Comparison of ENCODE assay signal across 2 cellular contexts in the genomic region with DNA sequence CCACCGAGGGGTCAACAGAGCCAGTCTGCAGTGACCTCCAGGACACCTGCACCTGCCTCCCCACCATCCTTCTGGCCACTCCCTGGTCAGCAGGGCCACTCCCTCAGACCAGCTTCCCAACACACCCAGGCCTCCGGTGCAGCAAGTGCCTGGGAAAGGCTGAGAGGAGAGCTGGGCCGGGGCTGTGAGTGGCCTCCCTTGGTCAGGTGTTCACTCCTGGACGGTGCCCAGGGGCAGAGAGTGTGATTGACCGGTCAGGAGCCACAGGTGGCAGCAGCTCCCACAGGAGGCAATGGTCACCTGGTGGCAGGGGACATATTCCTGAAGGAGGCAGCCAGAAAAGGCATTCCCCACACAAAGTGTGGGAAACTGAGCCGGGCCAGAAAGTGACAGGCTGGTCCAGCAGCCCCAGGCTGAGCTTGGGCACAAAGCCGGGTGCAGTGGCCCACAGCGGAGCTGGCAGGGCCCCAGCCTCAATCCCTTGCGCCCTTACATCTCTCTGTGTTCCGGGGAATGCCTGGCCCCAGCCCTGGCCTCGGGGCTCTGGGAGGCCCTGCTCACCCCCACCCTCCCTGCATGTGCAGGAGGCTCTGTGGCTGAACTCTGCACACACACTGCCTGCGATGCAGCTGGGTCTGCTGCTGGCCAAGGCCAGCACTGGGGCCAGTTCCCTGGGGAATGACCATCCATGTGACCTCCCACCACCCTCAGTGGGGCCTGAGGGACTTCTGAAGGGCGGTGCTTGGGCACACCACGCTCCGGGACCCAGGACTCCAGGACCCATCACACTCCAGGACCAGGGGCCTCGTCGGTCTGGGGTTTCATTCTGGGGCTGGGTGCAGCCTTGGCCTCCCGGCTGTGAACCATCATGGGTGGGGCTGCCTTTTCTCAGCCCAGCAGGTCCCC.
TF ChIP-seq lines count a peak whose summit lies in the region.

No MANE protein-coding gene starts in this region.

TF ChIP-seq in GM12878, 131 proteins besides CTCF, POLR2A, EP300 and RAD21:
- TF ChIP-seq NR2C2 (IDR thresholded peaks at IDR 0.05; ENCODE audit: borderline replicate concordance, control insufficient read depth, insufficient read length, low read depth) (no peak), ATF7 (IDR thresholded peaks at IDR 0.05; ENCODE audit: low read depth) (no peak), NR2F1 (conservative IDR thresholded peaks at IDR 0.05) (no peak; the same call in 1 of the 2 replicates), CHD4 (IDR thresholded peaks at IDR 0.05) (no peak), SMARCA5 (IDR thresholded peaks at IDR 0.05) (peak; percentile 63; the same call in 1 of the 2 replicates), CBX3 (IDR thresholded peaks at IDR 0.05; ENCODE audit: borderline replicate concordance, low read depth) (no peak), PAX5 (IDR thresholded peaks at IDR 0.05; ENCODE audit: borderline replicate concordance, low read depth, low read length) (0 out of 2 replicates have a peak, but pooled peaks have one; percentile 0), MEF2B (IDR thresholded peaks at IDR 0.05; ENCODE audit: partially characterized antibody, poor library complexity, severe bottlenecking) (peak; percentile 68), BHLHE40 (IDR thresholded peaks at IDR 0.05; ENCODE audit: borderline replicate concordance in 1 of 2, low read depth in 2 of 2, low read length in 1 of 2) (0 out of 4 replicates have a peak, but pooled peaks of 1 of the 2 experiments have one; percentile 16)
- TF ChIP-seq, protein P1, sequence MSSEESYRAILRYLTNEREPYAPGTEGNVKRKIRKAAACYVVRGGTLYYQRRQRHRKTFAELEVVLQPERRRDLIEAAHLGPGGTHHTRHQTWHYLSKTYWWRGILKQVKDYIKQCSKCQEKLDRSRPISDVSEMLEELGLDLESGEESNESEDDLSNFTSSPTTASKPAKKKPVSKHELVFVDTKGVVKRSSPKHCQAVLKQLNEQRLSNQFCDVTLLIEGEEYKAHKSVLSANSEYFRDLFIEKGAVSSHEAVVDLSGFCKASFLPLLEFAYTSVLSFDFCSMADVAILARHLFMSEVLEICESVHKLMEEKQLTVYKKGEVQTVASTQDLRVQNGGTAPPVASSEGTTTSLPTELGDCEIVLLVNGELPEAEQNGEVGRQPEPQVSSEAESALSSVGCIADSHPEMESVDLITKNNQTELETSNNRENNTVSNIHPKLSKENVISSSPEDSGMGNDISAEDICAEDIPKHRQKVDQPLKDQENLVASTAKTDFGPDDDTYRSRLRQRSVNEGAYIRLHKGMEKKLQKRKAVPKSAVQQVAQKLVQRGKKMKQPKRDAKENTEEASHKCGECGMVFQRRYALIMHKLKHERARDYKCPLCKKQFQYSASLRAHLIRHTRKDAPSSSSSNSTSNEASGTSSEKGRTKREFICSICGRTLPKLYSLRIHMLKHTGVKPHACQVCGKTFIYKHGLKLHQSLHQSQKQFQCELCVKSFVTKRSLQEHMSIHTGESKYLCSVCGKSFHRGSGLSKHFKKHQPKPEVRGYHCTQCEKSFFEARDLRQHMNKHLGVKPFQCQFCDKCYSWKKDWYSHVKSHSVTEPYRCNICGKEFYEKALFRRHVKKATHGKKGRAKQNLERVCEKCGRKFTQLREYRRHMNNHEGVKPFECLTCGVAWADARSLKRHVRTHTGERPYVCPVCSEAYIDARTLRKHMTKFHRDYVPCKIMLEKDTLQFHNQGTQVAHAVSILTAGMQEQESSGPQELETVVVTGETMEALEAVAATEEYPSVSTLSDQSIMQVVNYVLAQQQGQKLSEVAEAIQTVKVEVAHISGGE (CRISPR knock-in tag; IDR thresholded peaks at IDR 0.05) = no peak
- TF ChIP-seq, protein P2, sequence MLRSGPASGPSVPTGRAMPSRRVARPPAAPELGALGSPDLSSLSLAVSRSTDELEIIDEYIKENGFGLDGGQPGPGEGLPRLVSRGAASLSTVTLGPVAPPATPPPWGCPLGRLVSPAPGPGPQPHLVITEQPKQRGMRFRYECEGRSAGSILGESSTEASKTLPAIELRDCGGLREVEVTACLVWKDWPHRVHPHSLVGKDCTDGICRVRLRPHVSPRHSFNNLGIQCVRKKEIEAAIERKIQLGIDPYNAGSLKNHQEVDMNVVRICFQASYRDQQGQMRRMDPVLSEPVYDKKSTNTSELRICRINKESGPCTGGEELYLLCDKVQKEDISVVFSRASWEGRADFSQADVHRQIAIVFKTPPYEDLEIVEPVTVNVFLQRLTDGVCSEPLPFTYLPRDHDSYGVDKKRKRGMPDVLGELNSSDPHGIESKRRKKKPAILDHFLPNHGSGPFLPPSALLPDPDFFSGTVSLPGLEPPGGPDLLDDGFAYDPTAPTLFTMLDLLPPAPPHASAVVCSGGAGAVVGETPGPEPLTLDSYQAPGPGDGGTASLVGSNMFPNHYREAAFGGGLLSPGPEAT (IDR thresholded peaks at IDR 0.05; ENCODE audit: low read depth) = 0 out of 2 replicates have a peak, but pooled peaks have one; percentile 4
- TF ChIP-seq, protein P3, sequence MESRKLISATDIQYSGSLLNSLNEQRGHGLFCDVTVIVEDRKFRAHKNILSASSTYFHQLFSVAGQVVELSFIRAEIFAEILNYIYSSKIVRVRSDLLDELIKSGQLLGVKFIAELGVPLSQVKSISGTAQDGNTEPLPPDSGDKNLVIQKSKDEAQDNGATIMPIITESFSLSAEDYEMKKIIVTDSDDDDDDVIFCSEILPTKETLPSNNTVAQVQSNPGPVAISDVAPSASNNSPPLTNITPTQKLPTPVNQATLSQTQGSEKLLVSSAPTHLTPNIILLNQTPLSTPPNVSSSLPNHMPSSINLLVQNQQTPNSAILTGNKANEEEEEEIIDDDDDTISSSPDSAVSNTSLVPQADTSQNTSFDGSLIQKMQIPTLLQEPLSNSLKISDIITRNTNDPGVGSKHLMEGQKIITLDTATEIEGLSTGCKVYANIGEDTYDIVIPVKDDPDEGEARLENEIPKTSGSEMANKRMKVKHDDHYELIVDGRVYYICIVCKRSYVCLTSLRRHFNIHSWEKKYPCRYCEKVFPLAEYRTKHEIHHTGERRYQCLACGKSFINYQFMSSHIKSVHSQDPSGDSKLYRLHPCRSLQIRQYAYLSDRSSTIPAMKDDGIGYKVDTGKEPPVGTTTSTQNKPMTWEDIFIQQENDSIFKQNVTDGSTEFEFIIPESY (IDR thresholded peaks at IDR 0.05) = no peak

TF ChIP-seq in GM12891, 5 proteins besides CTCF, POLR2A, EP300 and RAD21:
- no peak for TF ChIP-seq SPI1 (IDR thresholded peaks at IDR 0.05; ENCODE audit: low read depth, low read length)
- no peak for TF ChIP-seq PAX5 (IDR thresholded peaks at IDR 0.05; ENCODE audit: insufficient read depth, low read length, severe bottlenecking)
- TF ChIP-seq TAF1 (IDR thresholded peaks at IDR 0.05; ENCODE audit: low read depth, low read length) = no peak
- TF ChIP-seq POLR2AphosphoS5 (IDR thresholded peaks at IDR 0.05; ENCODE audit: low read depth, low read length) = no peak
- no peak for TF ChIP-seq POU2F2 (IDR thresholded peaks at IDR 0.05; ENCODE audit: low read depth, low read length)
